ENCODE assay signal across 1 cellular context in the genomic region with DNA sequence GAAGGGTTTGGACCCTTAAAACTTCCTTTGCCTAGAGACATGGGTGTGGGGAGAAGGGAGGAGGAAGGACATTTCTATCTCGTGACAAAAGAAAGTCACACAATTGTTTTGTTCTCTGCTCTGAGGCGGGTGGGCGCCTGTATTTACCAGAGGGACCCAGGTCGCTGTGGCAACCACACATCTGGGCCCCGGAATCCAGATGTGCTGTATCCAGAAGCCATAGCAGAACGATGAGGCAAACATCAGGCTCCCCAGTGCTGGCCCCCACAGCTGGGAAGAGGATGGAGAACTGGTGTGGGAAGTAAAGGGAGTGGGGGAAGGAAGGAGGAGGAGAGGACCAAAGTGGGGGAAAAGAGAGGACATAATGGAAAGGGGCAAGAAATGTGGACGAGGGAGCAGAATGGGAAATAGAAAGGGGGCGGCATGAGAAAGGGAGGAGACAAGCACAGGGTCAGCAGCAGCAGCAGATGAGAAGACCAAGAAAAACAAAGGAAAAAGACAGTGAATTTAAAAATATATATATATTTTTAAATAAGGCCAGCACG.
TF ChIP-seq lines count a peak whose summit lies in the region.

No MANE protein-coding gene starts in this region.

TF ChIP-seq in IMR-90, 13 proteins besides CTCF, POLR2A, EP300 and RAD21:
- TF ChIP-seq MAFK (IDR thresholded peaks at IDR 0.05; ENCODE audit: low read depth, low read length) (no peak), SMC3 (IDR thresholded peaks at IDR 0.05; ENCODE audit: low read depth, low read length) (no peak), MXI1 (IDR thresholded peaks at IDR 0.05; ENCODE audit: borderline replicate concordance, low read depth, low read length) (no peak), NFE2L2 (IDR thresholded peaks at IDR 0.05; ENCODE audit: low read depth, low read length) (no peak), FOS (IDR thresholded peaks at IDR 0.05; ENCODE audit: low read depth, low read length) (no peak), USF2 (IDR thresholded peaks at IDR 0.05; ENCODE audit: low read depth, low read length) (no peak)
